9 cellular contexts compared by ENCODE assay signal in genomic region chr17:14061666-14062560, GRCh38. TPM values are rescaled to one million over a fixed set of nuclear protein-coding genes. Genes with fewer than 3 reads are reported as not detected.
DNase-seq lines count a peak whose midpoint lies in the region; ATAC-seq and TF ChIP-seq lines count a peak whose summit lies in the region.
"Had no signal": no experiment of that assay in that cellular context is flagged by ENCODE, and none has a peak within 500 bp of the region (broad histone marks: within the 10 kb centered on the region; RNA-seq: fewer than 3 reads in every experiment).

No MANE protein-coding gene starts in this region.

- CTCF ChIA-PET in RWPE1 (lab: Yijun Ruan, JAX), result interaction anchor here (0.6 kb wide), 1 partner anchor 147 kb away, joined by 3 read pairs; no protein-coding TSS in a partner anchor

- H3K4me2 ChIP-seq in fibroblast of lung (ENCODE audit: extremely low read depth, insufficient read depth, low read length), result peak overlapping the region; percentile 64
- H3K4me2 ChIP-seq in osteoblast (ENCODE audit: insufficient read depth, low read length), result peak overlapping the region; percentile 80

- no peaks in the 10 kb centered on the region for H3K9me3 ChIP-seq in fibroblast of lung (ENCODE audit: control insufficient read depth, insufficient read depth, low read depth, low read length)
- H3K9me3 ChIP-seq in osteoblast (ENCODE audit: low read depth, low read length), result no peaks in the 10 kb centered on the region
- H3K9me3 ChIP-seq in WERI-Rb-1 (ENCODE audit: severe bottlenecking), result peaks cover 5% of the 10 kb centered on the region
- H3K9me3 ChIP-seq: mucosa of descending colon had no signal

- DNase-seq in ELF-1 (ENCODE audit: low read depth, low spot score) (peak; percentile 11), RWPE1 (ENCODE audit: low spot score) (peak; percentile 55), fibroblast of lung (ENCODE audit: low read depth in 2 of 2) (peak; percentile 84 to 93), osteoblast (ENCODE audit: insufficient read length, low spot score, missing footprints) (peak; percentile 89), NCI-H1417 treated with DMSO at 0.1 percent for 48 hours (lab: John Stamatoyannopoulos, UW) (no peak), WERI-Rb-1 (no peak), SKM-1 (lab: John Stamatoyannopoulos, UW; ENCODE audit: unreplicated experiment) (no peak)
- DNase-seq: mucosa of descending colon had no signal

- H3K36me3 ChIP-seq in fibroblast of lung (ENCODE audit: control insufficient read depth, insufficient read depth, low read length), result no peaks in the 10 kb centered on the region
- H3K36me3 ChIP-seq in osteoblast (ENCODE audit: insufficient read depth, low read length), result no peaks in the 10 kb centered on the region
- peaks cover 24% of the 10 kb centered on the region for H3K36me3 ChIP-seq in WERI-Rb-1

- TF ChIP-seq CTCF in RWPE1 (conservative IDR thresholded peaks at IDR 0.05; ENCODE audit: low read depth) (no peak), fibroblast of lung (conservative IDR thresholded peaks at IDR 0.05 in 1 of 2, IDR thresholded peaks at IDR 0.05 in 1 of 2; ENCODE audit: low read depth in 1 of 2, low read length in 2 of 2) (peak; percentile 11 to 15), osteoblast (IDR thresholded peaks at IDR 0.05; ENCODE audit: extremely low read depth, low read depth, low read length) (peak; percentile 8), WERI-Rb-1 (IDR thresholded peaks at IDR 0.05; ENCODE audit: low read depth, low read length) (no peak)

- H2AFZ ChIP-seq in fibroblast of lung (ENCODE audit: low read length) (no peak overlapping the region), osteoblast (ENCODE audit: low read length) (peak overlapping the region; percentile 61)

- H3K27me3 ChIP-seq in fibroblast of lung (ENCODE audit: control insufficient read depth, insufficient read depth, low read length) (no peaks in the 10 kb centered on the region), osteoblast (ENCODE audit: insufficient read depth, low read length) (no peaks in the 10 kb centered on the region), WERI-Rb-1 (ENCODE audit: insufficient read depth, low read depth, severe bottlenecking) (no peaks in the 10 kb centered on the region)

- ATAC-seq in HG03432 (IDR thresholded peaks at IDR 0.05; ENCODE audit: unreplicated experiment), result no peak
- ATAC-seq: mucosa of descending colon had no signal

- H3K9ac ChIP-seq in fibroblast of lung (ENCODE audit: insufficient read depth, low read length), result no peak overlapping the region

- peak overlapping the region in 2 of 4 experiments; percentile 19 to 27 for H3K4me3 ChIP-seq in fibroblast of lung (replicated peaks in 1 of 4; ENCODE audit: control extremely low read depth in 1 of 4, insufficient read depth in 1 of 4, low read depth in 3 of 4, low read length in 4 of 4)
- peak overlapping the region; percentile 35 for H3K4me3 ChIP-seq in osteoblast (ENCODE audit: insufficient read depth, low read length)
- no peak overlapping the region for H3K4me3 ChIP-seq in WERI-Rb-1 (ENCODE audit: low read depth, low read length)
- H3K4me3 ChIP-seq: mucosa of descending colon had no signal

- H3K4me1 ChIP-seq in fibroblast of lung (ENCODE audit: control insufficient read depth, extremely low read depth, insufficient read depth, low read length) (no peaks in the 10 kb centered on the region), osteoblast (ENCODE audit: insufficient read depth, low read length) (peaks cover 25% of the 10 kb centered on the region)

- H4K20me1 ChIP-seq in fibroblast of lung (ENCODE audit: control insufficient read depth, extremely low read depth, insufficient read depth, low read length) (no peaks in the 10 kb centered on the region), osteoblast (ENCODE audit: insufficient read depth, low read length) (no peaks in the 10 kb centered on the region)

- peak overlapping the region; percentile 45; the same call in 1 of the 2 replicates for H3K27ac ChIP-seq in RWPE1
- H3K27ac ChIP-seq in fibroblast of lung (ENCODE audit: insufficient read depth, low read length), result no peak overlapping the region
- peak overlapping the region; percentile 77 for H3K27ac ChIP-seq in osteoblast (ENCODE audit: low read depth, low read length)
- H3K27ac ChIP-seq in WERI-Rb-1, result no peak overlapping the region

- POLR2A ChIA-PET in RWPE1 (lab: Yijun Ruan, JAX; ENCODE audit: low non-redundant PET), result no interaction called here

- H3K79me2 ChIP-seq in fibroblast of lung (ENCODE audit: control insufficient read depth, insufficient read depth, low read length) (peaks cover 2% of the 10 kb centered on the region), osteoblast (ENCODE audit: insufficient read depth, low read length) (peaks cover 56% of the 10 kb centered on the region)

RNA-seq across cellular contexts. Expression of gene COX10, which starts 7.4 kb away (rescaled TPM):
- total RNA-seq in fibroblast of lung (10.6 and 12.6 TPM in 2 replicates), osteoblast (14.1 and 14.8 TPM in 2 replicates)
- polyA plus RNA-seq in fibroblast of lung, result 12.5 and 14.0 TPM in 2 replicates
- polyA plus RNA-seq in fibroblast of lung (2012), result 7.8 and 8.7 TPM in 2 replicates
- polyA minus RNA-seq in fibroblast of lung (ENCODE audit: low replicate concordance), result 9.0 and 9.6 TPM in 2 replicates

Comparison
In these comparisons a context has a peak if more than half of its experiments do, and no peak if none do; other contexts are left out.
1. DNase-seq: peak in ELF-1 (single experiment), RWPE1 (single experiment), fibroblast of lung (2 of 2) and osteoblast (single experiment); none in NCI-H1417 treated with DMSO at 0.1 percent for 48 hours (single experiment), WERI-Rb-1 (single experiment) and SKM-1 (single experiment).
2. H3K27ac ChIP-seq: peak in RWPE1 (single experiment) and osteoblast (single experiment); none in fibroblast of lung (single experiment) and WERI-Rb-1 (single experiment).
3. CTCF ChIP-seq: peak in fibroblast of lung (2 of 2) and osteoblast (single experiment); none in RWPE1 (single experiment) and WERI-Rb-1 (single experiment).